Comparison of ENCODE assay signal across 12 cellular contexts in genomic region chr6:30447237-30447636, GRCh38. TPM values are rescaled to one million over a fixed set of nuclear protein-coding genes. Genes with fewer than 3 reads are reported as not detected.
A peak's percentile ranks its signal among the peaks of the same experiment; 100 is the strongest.
DNase-seq lines count a peak whose midpoint lies in the region; ATAC-seq and TF ChIP-seq lines count a peak whose summit lies in the region.
"Had no signal": no experiment of that assay in that cellular context is flagged by ENCODE, and none has a peak within 500 bp of the region (broad histone marks: within the 10 kb centered on the region; RNA-seq: fewer than 3 reads in every experiment).

No MANE protein-coding gene starts in this region.

- TF ChIP-seq POLR2A in uterus (IDR thresholded peaks at IDR 0.05), result no peak

- TF ChIP-seq CTCF in AG10803 (conservative IDR thresholded peaks at IDR 0.05; ENCODE audit: low read length), result peak; percentile 44
- TF ChIP-seq CTCF in HFF-Myc (IDR thresholded peaks at IDR 0.05; ENCODE audit: low read depth, low read length, missing control alignments), result peak; percentile 24
- peak; percentile 47 for TF ChIP-seq CTCF in astrocyte of the spinal cord (IDR thresholded peaks at IDR 0.05; ENCODE audit: low read depth, low read length)
- peak; percentile 40 for TF ChIP-seq CTCF in kidney epithelial cell (IDR thresholded peaks at IDR 0.05; ENCODE audit: insufficient read depth, low read length, poor library complexity, severe bottlenecking)
- no peak for TF ChIP-seq CTCF in uterus (IDR thresholded peaks at IDR 0.05)

- no peak overlapping the region for H3K27ac ChIP-seq in uterus

- intact Hi-C loops in uterus (cut with DNase I; ENCODE audit: low total_unique reads), result no loop called here

- no peak overlapping the region for H3K4me3 ChIP-seq in AG10803 (ENCODE audit: low read length)
- H3K4me3 ChIP-seq in HFF-Myc (replicated peaks; ENCODE audit: low read depth, low read length), result no peak overlapping the region
- no peak overlapping the region for H3K4me3 ChIP-seq in astrocyte of the spinal cord (ENCODE audit: low read depth, low read length)
- H3K4me3 ChIP-seq in kidney epithelial cell (ENCODE audit: low read depth, low read length), result no peak overlapping the region
- no peak overlapping the region for H3K4me3 ChIP-seq in uterus

- H3K4me1 ChIP-seq in uterus, result no peaks in the 10 kb centered on the region

- DNase-seq in AG10803 (ENCODE audit: low read depth), result peak; percentile 28
- DNase-seq in HFF-Myc (ENCODE audit: extremely low read depth, low read depth), result no peak
- DNase-seq in astrocyte of the spinal cord (ENCODE audit: low read depth, low spot score), result peak; percentile 10
- DNase-seq in kidney epithelial cell (ENCODE audit: low read depth), result no peak
- DNase-seq in uterus, result no peak
- DNase-seq in NCI-H187 treated with DMSO at 0.1 percent for 48 hours (lab: John Stamatoyannopoulos, UW), result no peak
- no peak for DNase-seq in HK-2 (ENCODE audit: unreplicated experiment)
- DNase-seq: activated naive CD4-positive, alpha-beta T cell; left cardiac atrium; NCI-H187; SHP77 had no signal

- in situ Hi-C loops in astrocyte of the spinal cord (cut with HindIII; ENCODE audit: low sequenced_read_pairs), result no loop called here

- H3K36me3 ChIP-seq in kidney epithelial cell (ENCODE audit: control insufficient read depth, insufficient read depth, low read length) (no peaks in the 10 kb centered on the region), uterus (no peaks in the 10 kb centered on the region)

- no peak for ATAC-seq in GM18861 (IDR thresholded peaks at IDR 0.05; ENCODE audit: unreplicated experiment)
- ATAC-seq: left cardiac atrium had no signal

- H3K9me3 ChIP-seq in uterus, result no peaks in the 10 kb centered on the region

- H3K27me3 ChIP-seq in kidney epithelial cell (ENCODE audit: control insufficient read depth, insufficient read depth, low read length) (peaks cover 72% of the 10 kb centered on the region), uterus (peaks cover 0 to 38% of the 10 kb centered on the region in 2 donors)

RNA-seq across cellular contexts. Expression of gene HLA-E, which starts 42.1 kb away (rescaled TPM):
- total RNA-seq in kidney epithelial cell, result 109 and 115 TPM in 2 replicates
- 100 to 1,000 TPM; 207 to 628 (median 416) TPM for total RNA-seq in uterus

Comparison
In these comparisons a context has a peak if more than half of its experiments do, and no peak if none do; other contexts are left out.
1. DNase-seq: peak in AG10803 (single experiment) and astrocyte of the spinal cord (single experiment); none in HFF-Myc (single experiment), kidney epithelial cell (single experiment), uterus (0 of 2), NCI-H187 treated with DMSO at 0.1 percent for 48 hours (single experiment) and HK-2 (single experiment).
2. CTCF ChIP-seq: peak in AG10803 (single experiment), HFF-Myc (single experiment), astrocyte of the spinal cord (single experiment) and kidney epithelial cell (single experiment); none in uterus (0 of 4).